Comparison of ENCODE assay signal across 1 cellular context in genomic region chr5:26749829-26750228, GRCh38.
TF ChIP-seq lines count a peak whose summit lies in the region.

No MANE protein-coding gene starts in this region.

TF ChIP-seq in GM23338, 12 proteins besides CTCF, POLR2A, EP300 and RAD21 (continued from another document):
- no peak for TF ChIP-seq ETS1 (IDR thresholded peaks at IDR 0.05)
- TF ChIP-seq ZNF331 (CRISPR knock-in tag; IDR thresholded peaks at IDR 0.05; ENCODE audit: low read depth), result no peak
- TF ChIP-seq JUNB (IDR thresholded peaks at IDR 0.05; ENCODE audit: unreplicated experiment), result no peak
- TF ChIP-seq ZNF462 (CRISPR knock-in tag; IDR thresholded peaks at IDR 0.05), result no peak
- no peak for TF ChIP-seq ZNF114 (CRISPR knock-in tag; IDR thresholded peaks at IDR 0.05)
- TF ChIP-seq REST (IDR thresholded peaks at IDR 0.05; ENCODE audit: unreplicated experiment), result no peak
- TF ChIP-seq NANOG (IDR thresholded peaks at IDR 0.05; ENCODE audit: borderline replicate concordance), result no peak
- TF ChIP-seq CREB1 (CRISPR knock-in tag; IDR thresholded peaks at IDR 0.05; ENCODE audit: low read depth), result no peak
